Comparison of ENCODE assay signal across 18 cellular contexts in the genomic region with DNA sequence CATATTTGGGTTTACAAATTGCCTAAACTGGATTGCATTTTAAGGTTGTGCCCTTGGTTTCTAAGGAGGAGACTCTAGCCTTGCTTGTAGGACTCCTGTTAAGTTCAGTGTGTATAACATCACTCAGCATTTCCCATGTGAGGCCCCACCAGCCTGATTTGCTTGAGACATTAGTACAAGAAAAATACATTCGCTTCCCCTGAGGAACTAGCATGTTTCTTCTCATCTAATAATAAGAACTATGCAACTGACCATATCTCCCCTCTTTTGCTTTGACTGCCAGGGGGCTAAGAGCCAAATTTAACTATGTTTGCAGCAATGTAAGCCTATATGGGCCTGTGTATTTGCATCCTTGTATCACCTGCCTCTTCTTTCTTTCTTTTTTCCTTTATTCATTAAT.
DNase-seq lines count a peak whose midpoint lies in the region; TF ChIP-seq lines count a peak whose summit lies in the region.
"Had no signal": no experiment of that assay in that cellular context is flagged by ENCODE, and none has a peak within 500 bp of the region (broad histone marks: within the 10 kb centered on the region; RNA-seq: fewer than 3 reads in every experiment).

No MANE protein-coding gene starts in this region.

- no peaks in the 10 kb centered on the region for H3K36me3 Mint-ChIP-seq in activated T-helper 1 cell treated with anti-CD3 and anti-CD28 coated beads, Interleukin-12 subunit alpha, Interleukin-12 subunit beta, Interleukin-2, Interleukin-4 antibody, amounts not matched to agents 30 ng/mL and 10 ng/mL and 1 ng/mL, durations not matched to agents 14 hours and 24 hours and 36 hours (ENCODE audit: low read depth)
- H3K36me3 Mint-ChIP-seq: CD4-positive, alpha-beta memory T cell had no signal

- H3K27ac Mint-ChIP-seq in activated T-helper 1 cell treated with anti-CD3 and anti-CD28 coated beads, Interleukin-12 subunit alpha, Interleukin-12 subunit beta, Interleukin-2, Interleukin-4 antibody, amounts not matched to agents 30 ng/mL and 10 ng/mL and 1 ng/mL, durations not matched to agents 14 hours and 24 hours and 36 hours, result no peak overlapping the region
- H3K27ac Mint-ChIP-seq: CD4-positive, alpha-beta memory T cell; GM23338; H9 had no signal

- no peaks in the 10 kb centered on the region for H3K4me1 Mint-ChIP-seq in activated T-helper 1 cell treated with anti-CD3 and anti-CD28 coated beads, Interleukin-12 subunit alpha, Interleukin-12 subunit beta, Interleukin-2, Interleukin-4 antibody, amounts not matched to agents 30 ng/mL and 10 ng/mL and 1 ng/mL, durations not matched to agents 14 hours and 24 hours and 36 hours (ENCODE audit: low read depth)
- H3K4me1 Mint-ChIP-seq: CD4-positive, alpha-beta memory T cell; GM23338; H9 had no signal

- no peaks in the 10 kb centered on the region for H3K27me3 ChIP-seq in DOHH2 (ENCODE audit: control insufficient read depth, low read length)
- 0 out of 2 replicates have a peak, but pooled peaks cover 5% of the 10 kb centered on the region for H3K27me3 ChIP-seq in MM.1S (replicated peaks; ENCODE audit: insufficient read depth, low read length)
- H3K27me3 ChIP-seq in neuronal stem cell (ENCODE audit: control insufficient read depth in 3 of 3, insufficient read depth in 3 of 3, low read depth in 1 of 3, low read length in 3 of 3), result no peaks in the 10 kb centered on the region

- H3K4ac ChIP-seq in neuronal stem cell (ENCODE audit: low read length), result no peak overlapping the region

- H3K36me3 ChIP-seq in DOHH2 (ENCODE audit: control insufficient read depth, low read length) (peaks cover 10% of the 10 kb centered on the region; the same call in 1 of the 2 replicates), MM.1S (replicated peaks; ENCODE audit: insufficient read depth, low read length) (no peaks in the 10 kb centered on the region), OCI-LY7 (ENCODE audit: insufficient read depth, low read length) (no peaks in the 10 kb centered on the region), neuronal stem cell (replicated peaks in 1 of 2; ENCODE audit: control insufficient read depth in 2 of 2, insufficient read depth in 2 of 2, low read length in 2 of 2) (no peaks in the 10 kb centered on the region)

- H3K4me1 ChIP-seq in DOHH2 (ENCODE audit: control insufficient read depth, low read length) (peaks cover 48% of the 10 kb centered on the region), MM.1S (ENCODE audit: low read length) (peaks cover 19% of the 10 kb centered on the region), OCI-LY7 (ENCODE audit: insufficient read depth, low read length, poor library complexity, severe bottlenecking) (peaks cover 25% of the 10 kb centered on the region), neuronal stem cell (ENCODE audit: control insufficient read depth in 2 of 2, insufficient read depth in 1 of 2, low read depth in 1 of 2, low read length in 2 of 2) (peaks cover 2 to 7% of the 10 kb centered on the region in 2 donors)
- H3K4me1 ChIP-seq: Caco-2 had no signal

- no peak overlapping the region for H2BK120ac ChIP-seq in neuronal stem cell (ENCODE audit: low read depth, low read length)

- in situ Hi-C loops in KBM-7 (cut with MboI; ENCODE audit: low pct_unique_long_range_greater_than_20kb, low sequenced_read_pairs), result no loop called here

- H4K20me1 ChIP-seq in DOHH2 (ENCODE audit: control insufficient read depth, insufficient read depth, low read depth, low read length) (no peaks in the 10 kb centered on the region), MM.1S (ENCODE audit: insufficient read depth, low read length) (no peaks in the 10 kb centered on the region), OCI-LY7 (ENCODE audit: insufficient read depth, low read length) (no peaks in the 10 kb centered on the region)

- POLR2A ChIA-PET in OCI-LY7 (lab: Charles Lee), result interaction anchor here (0.6 kb wide), 1 partner anchor 137 kb away, joined by 3 read pairs; no protein-coding TSS in a partner anchor

- H3K14ac ChIP-seq in neuronal stem cell (ENCODE audit: low read length), result no peak overlapping the region

- H3K27me3 Mint-ChIP-seq in activated T-helper 1 cell treated with anti-CD3 and anti-CD28 coated beads, Interleukin-12 subunit alpha, Interleukin-12 subunit beta, Interleukin-2, Interleukin-4 antibody, amounts not matched to agents 30 ng/mL and 10 ng/mL and 1 ng/mL, durations not matched to agents 14 hours and 24 hours and 36 hours (ENCODE audit: insufficient read depth), result no peaks in the 10 kb centered on the region
- H3K27me3 Mint-ChIP-seq: CD4-positive, alpha-beta memory T cell had no signal

- TF ChIP-seq CTCF in DOHH2 (IDR thresholded peaks at IDR 0.05; ENCODE audit: low read depth, low read length, poor library complexity, severe bottlenecking) (no peak), MM.1S (IDR thresholded peaks at IDR 0.05; ENCODE audit: low read length) (no peak), OCI-LY7 (conservative IDR thresholded peaks at IDR 0.05; ENCODE audit: low read length) (no peak)

- H3K9me3 ChIP-seq in DOHH2 (ENCODE audit: control insufficient read depth, insufficient read depth, low read length) (peaks cover 39% of the 10 kb centered on the region; the same call in 1 of the 2 replicates), MM.1S (replicated peaks; ENCODE audit: insufficient read depth, low read length) (no peaks in the 10 kb centered on the region), OCI-LY7 (ENCODE audit: low read length) (no peaks in the 10 kb centered on the region), neuronal stem cell (replicated peaks in 1 of 2; ENCODE audit: control insufficient read depth in 2 of 2, insufficient read depth in 1 of 2, low read depth in 1 of 2, low read length in 2 of 2) (no peaks in the 10 kb centered on the region)
- H3K9me3 ChIP-seq: Caco-2 had no signal

- H3K79me2 ChIP-seq in DOHH2 (ENCODE audit: control insufficient read depth, low read length), result no peaks in the 10 kb centered on the region
- no peaks in the 10 kb centered on the region for H3K79me2 ChIP-seq in MM.1S (ENCODE audit: low read length)
- no peaks in the 10 kb centered on the region for H3K79me2 ChIP-seq in OCI-LY7 (ENCODE audit: insufficient read depth, low read depth, low read length)

- BruUV-seq in OCI-LY7 (replicated peaks; lab: Mats Ljungman, UMichigan), result no TSS peak

- no peak overlapping the region for H2AK5ac ChIP-seq in neuronal stem cell (ENCODE audit: low read depth, low read length)

- H4K8ac ChIP-seq in neuronal stem cell (ENCODE audit: low read depth, low read length), result no peak overlapping the region

- no peak overlapping the region for H3K18ac ChIP-seq in neuronal stem cell (ENCODE audit: low read length)

- H3K9ac ChIP-seq in MM.1S (ENCODE audit: low read length) (no peak overlapping the region), neuronal stem cell (ENCODE audit: low read depth, low read length, poor library complexity) (no peak overlapping the region)

- peak overlapping the region; percentile 56 for H3K27ac ChIP-seq in DOHH2 (ENCODE audit: low read depth, low read length)
- H3K27ac ChIP-seq in MM.1S (ENCODE audit: low read length), result no peak overlapping the region
- peak overlapping the region; percentile 58 for H3K27ac ChIP-seq in OCI-LY7 (ENCODE audit: low read depth, low read length, poor library complexity, severe bottlenecking)
- H3K27ac ChIP-seq in neuronal stem cell (replicated peaks; ENCODE audit: low read length), result no peak overlapping the region
- H3K27ac ChIP-seq: 22Rv1 had no signal

- no peak overlapping the region for H2AFZ ChIP-seq in MM.1S (ENCODE audit: low read length)
- H2AFZ ChIP-seq in OCI-LY7 (ENCODE audit: low read length), result peak overlapping the region; percentile 75; the same call in 1 of the 2 replicates
- peak overlapping the region; percentile 25 for H2AFZ ChIP-seq in neuronal stem cell (ENCODE audit: low read length)
- H2AFZ ChIP-seq: GM23338 had no signal

- H3K4me3 ChIP-seq in DOHH2 (ENCODE audit: low read length) (peak overlapping the region; percentile 33), MM.1S (ENCODE audit: low read length) (no peak overlapping the region), OCI-LY7 (ENCODE audit: low read depth, low read length, poor library complexity, severe bottlenecking) (no peak overlapping the region), neuronal stem cell (ENCODE audit: low read length in 2 of 2) (no peak overlapping the region)
- H3K4me3 ChIP-seq: GM12878, GM23338 had no signal

- no peak overlapping the region for H2BK5ac ChIP-seq in neuronal stem cell (ENCODE audit: low read length)

- DNase-seq in MM.1S (no peak), OCI-LY7 (ENCODE audit: low spot score) (peak; percentile 50), neuronal stem cell (ENCODE audit: low spot score) (no peak), KBM-7 (no peak), 8988T (no peak)
- no peak for DNase-seq in activated T-helper 1 cell treated with anti-CD3 and anti-CD28 coated beads, Interleukin-12 subunit alpha, Interleukin-12 subunit beta, Interleukin-2, Interleukin-4 antibody, amounts not matched to agents 30 ng/mL and 10 ng/mL and 1 ng/mL, durations not matched to agents 14 hours and 24 hours and 36 hours (ENCODE audit: low spot score)
- DNase-seq: C1 segment of cervical spinal cord; Caco-2; CD4-positive, alpha-beta memory T cell; DMS153; DND-41; EL; GDM1; H9 had no signal

- H3K9me2 ChIP-seq in DOHH2 (replicated peaks; ENCODE audit: control insufficient read depth, low read length) (no peaks in the 10 kb centered on the region), MM.1S (replicated peaks; ENCODE audit: insufficient read depth, low read length) (no peaks in the 10 kb centered on the region), OCI-LY7 (ENCODE audit: insufficient read depth, low read length) (no peaks in the 10 kb centered on the region)

- H3F3A ChIP-seq in DOHH2 (ENCODE audit: control insufficient read depth, insufficient read depth) (peaks cover 7% of the 10 kb centered on the region; the same call in 1 of the 2 replicates), MM.1S (ENCODE audit: insufficient read depth, low read length) (peaks cover 10% of the 10 kb centered on the region)

- CTCF ChIA-PET in OCI-LY7 (lab: Charles Lee; ENCODE audit: unreplicated experiment), result no interaction called here

- whole genome bisulfite sequencing in neuronal stem cell (ENCODE audit: extremely low coverage in 2 of 2, insufficient read length in 2 of 2, insufficient replicate concordance in 1 of 2), 2 donors, result no CpG with 5 or more reads among the region's 1 CpG

- no peak overlapping the region for H3K4me3 Mint-ChIP-seq in activated T-helper 1 cell treated with anti-CD3 and anti-CD28 coated beads, Interleukin-12 subunit alpha, Interleukin-12 subunit beta, Interleukin-2, Interleukin-4 antibody, amounts not matched to agents 30 ng/mL and 10 ng/mL and 1 ng/mL, durations not matched to agents 14 hours and 24 hours and 36 hours
- H3K4me3 Mint-ChIP-seq: CD4-positive, alpha-beta memory T cell; GM23338; H9 had no signal

- intact Hi-C loops in OCI-LY7 (cut with micrococcal nuclease; ENCODE audit: unreplicated experiment), result no loop called here
- intact Hi-C loops in activated T-helper 1 cell treated with anti-CD3 and anti-CD28 coated beads, Interleukin-12 subunit alpha, Interleukin-12 subunit beta, Interleukin-2, Interleukin-4 antibody, amounts not matched to agents 30 ng/mL and 10 ng/mL and 1 ng/mL, durations not matched to agents 14 hours and 24 hours and 36 hours (cut with micrococcal nuclease), result no loop called here

- H2BK12ac ChIP-seq in neuronal stem cell (ENCODE audit: low read length), result no peak overlapping the region

- H3K4me2 ChIP-seq in DOHH2 (ENCODE audit: low read length) (peak overlapping the region; percentile 47), MM.1S (ENCODE audit: low read depth, low read length) (peak overlapping the region; percentile 18; the same call in 1 of the 2 replicates), OCI-LY7 (ENCODE audit: low read length) (peak overlapping the region; percentile 51), neuronal stem cell (ENCODE audit: insufficient read depth, low read length, poor library complexity, severe bottlenecking) (no peak overlapping the region)
- H3K4me2 ChIP-seq: GM23338 had no signal

- no peak overlapping the region for H3K23ac ChIP-seq in neuronal stem cell (ENCODE audit: low read depth, low read length, poor library complexity)

- H3K79me1 ChIP-seq in neuronal stem cell (ENCODE audit: low read depth, low read length), result no peaks in the 10 kb centered on the region

- H4K91ac ChIP-seq in neuronal stem cell (ENCODE audit: low read depth, low read length, poor library complexity), result no peak overlapping the region

- no peaks in the 10 kb centered on the region for H3K9me3 Mint-ChIP-seq in activated T-helper 1 cell treated with anti-CD3 and anti-CD28 coated beads, Interleukin-12 subunit alpha, Interleukin-12 subunit beta, Interleukin-2, Interleukin-4 antibody, amounts not matched to agents 30 ng/mL and 10 ng/mL and 1 ng/mL, durations not matched to agents 14 hours and 24 hours and 36 hours

- no peak overlapping the region for H2BK15ac ChIP-seq in neuronal stem cell (ENCODE audit: low read length)

Comparison
In these comparisons a context has a peak if more than half of its experiments do, and no peak if none do; other contexts are left out.
1. H3K27ac ChIP-seq: peak in DOHH2 (single experiment) and OCI-LY7 (single experiment); none in MM.1S (single experiment) and neuronal stem cell (single experiment).